In the genomic region with DNA sequence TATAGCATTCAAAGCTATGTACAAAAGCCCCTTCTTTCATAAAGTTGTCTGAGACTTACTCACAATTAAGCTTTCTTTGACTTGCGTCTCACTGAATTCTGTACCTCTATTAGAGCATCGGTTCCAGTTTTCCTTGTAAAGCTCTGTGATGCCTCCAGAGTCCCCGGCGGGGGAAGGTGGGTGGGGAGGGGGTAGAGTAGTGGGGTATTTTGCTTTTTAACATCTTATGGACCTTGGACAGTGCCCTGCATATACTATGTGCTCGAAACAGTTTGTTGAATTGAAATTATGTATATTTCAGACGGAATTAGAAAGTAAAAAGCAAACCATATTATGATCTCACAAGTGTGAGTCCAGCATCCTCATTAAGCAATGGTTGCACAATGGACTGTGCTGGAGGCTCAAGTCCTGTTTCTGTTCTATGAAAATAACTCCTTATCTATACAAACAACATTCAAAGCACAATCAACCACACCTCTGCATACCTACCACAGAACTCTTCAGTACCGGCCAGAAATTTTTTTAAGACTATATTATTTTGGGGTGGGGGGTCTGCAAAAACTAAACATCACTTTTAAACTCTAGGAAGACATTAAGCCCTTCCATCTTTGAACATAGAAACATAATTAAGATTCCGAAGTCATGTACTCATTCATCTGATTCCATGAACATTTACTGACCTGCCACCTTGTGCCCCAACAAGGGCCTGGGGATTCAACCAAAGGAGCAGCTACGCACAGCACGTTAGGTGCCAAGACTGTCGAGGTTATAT, we compare ENCODE assay signal across 1 cellular context.
A peak's percentile ranks its signal among the peaks of the same experiment; 100 is the strongest.
TF ChIP-seq lines count a peak whose summit lies in the region.

No MANE protein-coding gene starts in this region.

TF ChIP-seq in IMR-90, 13 proteins besides CTCF, POLR2A, EP300 and RAD21:
- TF ChIP-seq, protein P1, sequence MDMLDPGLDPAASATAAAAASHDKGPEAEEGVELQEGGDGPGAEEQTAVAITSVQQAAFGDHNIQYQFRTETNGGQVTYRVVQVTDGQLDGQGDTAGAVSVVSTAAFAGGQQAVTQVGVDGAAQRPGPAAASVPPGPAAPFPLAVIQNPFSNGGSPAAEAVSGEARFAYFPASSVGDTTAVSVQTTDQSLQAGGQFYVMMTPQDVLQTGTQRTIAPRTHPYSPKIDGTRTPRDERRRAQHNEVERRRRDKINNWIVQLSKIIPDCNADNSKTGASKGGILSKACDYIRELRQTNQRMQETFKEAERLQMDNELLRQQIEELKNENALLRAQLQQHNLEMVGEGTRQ (IDR thresholded peaks at IDR 0.05; ENCODE audit: low read depth, low read length) = no peak
- TF ChIP-seq RFX5 (IDR thresholded peaks at IDR 0.05; ENCODE audit: low read depth, low read length) (no peak), CEBPB (IDR thresholded peaks at IDR 0.05; ENCODE audit: low read depth, low read length) (peak; percentile 94), MXI1 (IDR thresholded peaks at IDR 0.05; ENCODE audit: borderline replicate concordance, low read depth, low read length) (no peak), RCOR1 (IDR thresholded peaks at IDR 0.05; ENCODE audit: insufficient replicate concordance, low read length) (no peak)
